Comparison of ENCODE assay signal across 1 cellular context in genomic region chr9:129783516-129784361, GRCh38.
TF ChIP-seq lines count a peak whose summit lies in the region.

No MANE protein-coding gene starts in this region.

TF ChIP-seq in H1, 55 proteins besides CTCF, POLR2A, EP300 and RAD21:
- 0 out of 4 replicates have a peak, but pooled peaks of 1 of the 2 experiments have one; percentile 54 for TF ChIP-seq SIN3A (conservative IDR thresholded peaks at IDR 0.05 in 1 of 2, IDR thresholded peaks at IDR 0.05 in 1 of 2; ENCODE audit: low read depth in 1 of 2, low read length in 2 of 2)
- no peak for TF ChIP-seq SP4 (IDR thresholded peaks at IDR 0.05; ENCODE audit: low read length)
- TF ChIP-seq YY1 (IDR thresholded peaks at IDR 0.05; ENCODE audit: low read depth, low read length): no peak
- TF ChIP-seq KDM1A (IDR thresholded peaks at IDR 0.05; ENCODE audit: borderline replicate concordance, low read length): peak; percentile 79; the same call in 1 of the 2 replicates
- no peak for TF ChIP-seq SIX5 (IDR thresholded peaks at IDR 0.05; ENCODE audit: low read depth, low read length)
- TF ChIP-seq TBP (IDR thresholded peaks at IDR 0.05; ENCODE audit: low read depth, low read length): 0 out of 2 replicates have a peak, but pooled peaks have one; percentile 15
- TF ChIP-seq CEBPB (IDR thresholded peaks at IDR 0.05; ENCODE audit: low read depth, low read length): peak; percentile 15; the same call in 1 of the 2 replicates
